14 cellular contexts compared by ENCODE assay signal in the genomic region with DNA sequence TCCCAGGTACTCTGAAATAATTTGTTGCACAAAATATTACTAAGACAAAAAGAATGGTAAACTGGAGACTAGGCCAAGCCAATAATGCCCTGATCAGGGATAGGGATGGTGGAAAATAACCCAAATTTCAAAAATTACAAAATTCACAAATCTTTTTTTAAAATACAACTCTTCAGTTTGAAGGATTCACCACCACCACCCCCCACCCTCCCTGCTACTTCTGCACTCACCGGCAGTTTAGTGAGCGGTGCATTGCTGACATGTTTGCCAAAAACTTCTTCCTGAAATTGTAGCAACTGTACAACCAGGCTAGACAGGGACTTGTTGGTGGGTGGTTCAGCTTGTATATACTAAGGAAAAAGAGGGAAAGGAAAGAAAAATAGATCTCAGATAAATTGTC. TPM values are rescaled to one million over a fixed set of nuclear protein-coding genes. Genes with fewer than 3 reads are reported as not detected.
A peak's percentile ranks its signal among the peaks of the same experiment; 100 is the strongest.
DNase-seq lines count a peak whose midpoint lies in the region; ATAC-seq and TF ChIP-seq lines count a peak whose summit lies in the region.
"Had no signal": no experiment of that assay in that cellular context is flagged by ENCODE, and none has a peak within 500 bp of the region (broad histone marks: within the 10 kb centered on the region; RNA-seq: fewer than 3 reads in every experiment).

No MANE protein-coding gene starts in this region.

- H3K36me3 ChIP-seq in MM.1S (replicated peaks; ENCODE audit: insufficient read depth, low read length) (0 out of 2 replicates have a peak, but pooled peaks cover 11% of the 10 kb centered on the region), skeletal muscle satellite cell (ENCODE audit: insufficient read depth, low read length) (peaks cover 36% of the 10 kb centered on the region)

- H4K20me1 ChIP-seq in MM.1S (ENCODE audit: insufficient read depth, low read length) = no peaks in the 10 kb centered on the region

- no peaks in the 10 kb centered on the region for H3K9me2 ChIP-seq in MM.1S (replicated peaks; ENCODE audit: insufficient read depth, low read length)

- peaks cover 18% of the 10 kb centered on the region for H3K36me3 Mint-ChIP-seq in activated T-cell treated with anti-CD3 and anti-CD28 coated beads, Interleukin-2, amount 50 U/mL, for 4 hours (ENCODE audit: insufficient read depth)
- peaks cover 48% of the 10 kb centered on the region for H3K36me3 Mint-ChIP-seq in brain

- peaks cover 14% of the 10 kb centered on the region for H3F3A ChIP-seq in MM.1S (ENCODE audit: insufficient read depth, low read length)

- no peak overlapping the region for H3K27ac ChIP-seq in MM.1S (ENCODE audit: low read length)
- H3K27ac ChIP-seq: epithelial cell of prostate, pancreas, SJSA1 had no signal

- no peak overlapping the region for H2AFZ ChIP-seq in MM.1S (ENCODE audit: low read length)

- H3K4me2 ChIP-seq in MM.1S (ENCODE audit: low read depth, low read length) (peak overlapping the region; percentile 79; the same call in 1 of the 2 replicates), skeletal muscle satellite cell (ENCODE audit: low read length) (peak overlapping the region; percentile 94)

- H3K4me1 ChIP-seq in MM.1S (ENCODE audit: low read length) (peaks cover 23% of the 10 kb centered on the region), skeletal muscle satellite cell (ENCODE audit: control insufficient read depth, insufficient read depth, low read length) (peaks cover 16% of the 10 kb centered on the region)

- no peaks in the 10 kb centered on the region for H3K27me3 ChIP-seq in MM.1S (replicated peaks; ENCODE audit: insufficient read depth, low read length)
- no peaks in the 10 kb centered on the region for H3K27me3 ChIP-seq in skeletal muscle satellite cell (ENCODE audit: control insufficient read depth, insufficient read depth, low read length)
- H3K27me3 ChIP-seq: heart right ventricle, pancreas, SJSA1 had no signal

- H3K4me3 ChIP-seq in MM.1S (ENCODE audit: low read length) (no peak overlapping the region), skeletal muscle satellite cell (ENCODE audit: low read length) (no peak overlapping the region)
- H3K4me3 ChIP-seq: SJSA1 had no signal

- no peaks in the 10 kb centered on the region for H3K9me3 ChIP-seq in MM.1S (replicated peaks; ENCODE audit: insufficient read depth, low read length)
- H3K9me3 ChIP-seq in skeletal muscle satellite cell (replicated peaks; ENCODE audit: low read length) = no peaks in the 10 kb centered on the region
- H3K9me3 ChIP-seq: heart right ventricle, pancreas, SJSA1 had no signal

- no peak for DNase-seq in activated T-cell treated with anti-CD3 and anti-CD28 coated beads, Interleukin-2, amount 50 U/mL, for 4 hours
- no peak for DNase-seq in activated T-cell treated with anti-CD3 and anti-CD28 coated beads, Interleukin-2, amount 50 U/mL, for 1 hour
- DNase-seq in MM.1S (no peak), HCEC 1CT (no peak), HPDE6-E6E7 (ENCODE audit: extremely low spot score) (no peak)
- DNase-seq in stimulated activated naive CD4-positive, alpha-beta T cell (lab: John Stamatoyannopoulos, UW) = no peak
- DNase-seq: DMS79 treated with DMSO at 0.1 percent for 48 hours, heart right ventricle, NCI-H2081, pancreas had no signal

- H3K79me2 ChIP-seq in MM.1S (ENCODE audit: low read length) = peaks cover 47% of the 10 kb centered on the region

- H3K4me1 Mint-ChIP-seq in activated T-cell treated with anti-CD3 and anti-CD28 coated beads, Interleukin-2, amount 50 U/mL, for 4 hours (ENCODE audit: low read depth) = peaks cover 31% of the 10 kb centered on the region
- peaks cover 29% of the 10 kb centered on the region for H3K4me1 Mint-ChIP-seq in brain

- no peak for TF ChIP-seq CTCF in MM.1S (IDR thresholded peaks at IDR 0.05; ENCODE audit: low read length)
- no peak for TF ChIP-seq CTCF in brain (conservative IDR thresholded peaks at IDR 0.05)

- H3K9ac ChIP-seq in MM.1S (ENCODE audit: low read length) (no peak overlapping the region), skeletal muscle satellite cell (ENCODE audit: low read depth, low read length) (no peak overlapping the region)

- peak overlapping the region; percentile 89 for H3K4me3 Mint-ChIP-seq in activated T-cell treated with anti-CD3 and anti-CD28 coated beads, Interleukin-2, amount 50 U/mL, for 4 hours
- peak overlapping the region; percentile 91 to 97 (median 94) for H3K4me3 Mint-ChIP-seq in brain

- peak overlapping the region in 2 of 5 experiments; percentile 96 for H3K27ac Mint-ChIP-seq in brain

- peaks cover 2% of the 10 kb centered on the region for H3K27me3 Mint-ChIP-seq in activated T-cell treated with anti-CD3 and anti-CD28 coated beads, Interleukin-2, amount 50 U/mL, for 4 hours (ENCODE audit: low read depth)
- H3K27me3 Mint-ChIP-seq in brain = peaks cover 10% of the 10 kb centered on the region

- H3K9me3 Mint-ChIP-seq in activated T-cell treated with anti-CD3 and anti-CD28 coated beads, Interleukin-2, amount 50 U/mL, for 4 hours = no peaks in the 10 kb centered on the region
- peaks cover 0 to 7% (median 2%) of the 10 kb centered on the region in 5 experiments for H3K9me3 Mint-ChIP-seq in brain

- ATAC-seq in activated T-cell treated with anti-CD3 and anti-CD28 coated beads, Interleukin-2, amount 50 U/mL, for 4 hours = no peak
- ATAC-seq: heart right ventricle, pancreas had no signal

RNA-seq across cellular contexts. Expression of gene SMARCC2, which starts 2.3 kb away (rescaled TPM):
- 10 to 100 TPM; 85.7 to 92.9 (median 86.4) TPM for total RNA-seq in activated T-cell treated with anti-CD3 and anti-CD28 coated beads, Interleukin-2, amount 50 U/mL, for 4 hours
- 113 TPM for polyA plus RNA-seq in brain (ENCODE audit: insufficient read depth, low read depth, low replicate concordance)
- total RNA-seq in skeletal muscle satellite cell (2012; rRNA removed) = 24.9 and 27.1 TPM in 2 replicates

RNA-seq across cellular contexts. Expression of gene MYL6, which starts 28.8 kb away (rescaled TPM):
- total RNA-seq in activated T-cell treated with anti-CD3 and anti-CD28 coated beads, Interleukin-2, amount 50 U/mL, for 4 hours = 100 to 1,000 TPM; 684 to 725 (median 686) TPM
- polyA plus RNA-seq in brain (ENCODE audit: insufficient read depth, low read depth, low replicate concordance) = 1,760 TPM
- 1,015 and 1,106 TPM in 2 replicates for total RNA-seq in skeletal muscle satellite cell (2012; rRNA removed)

RNA-seq across cellular contexts. Expression of gene MYL6B, which starts 34.6 kb away (rescaled TPM):
- total RNA-seq in activated T-cell treated with anti-CD3 and anti-CD28 coated beads, Interleukin-2, amount 50 U/mL, for 4 hours = 10 to 100 TPM; 30.3 to 34.5 (median 30.8) TPM
- polyA plus RNA-seq in brain (ENCODE audit: insufficient read depth, low read depth, low replicate concordance) = 271 TPM
- total RNA-seq in skeletal muscle satellite cell (2012; rRNA removed) = 49.4 and 104 TPM in 2 replicates

RNA-seq across cellular contexts. Expression of gene RNF41, which starts 34.8 kb away (rescaled TPM):
- total RNA-seq in activated T-cell treated with anti-CD3 and anti-CD28 coated beads, Interleukin-2, amount 50 U/mL, for 4 hours = 10 to 100 TPM; 39.3 to 45.6 (median 40.1) TPM
- polyA plus RNA-seq in brain (ENCODE audit: insufficient read depth, low read depth, low replicate concordance) = 62.5 TPM
- 55.0 and 59.4 TPM in 2 replicates for total RNA-seq in skeletal muscle satellite cell (2012; rRNA removed)

RNA-seq across cellular contexts. Expression of gene NABP2, which starts 37.2 kb away (rescaled TPM):
- total RNA-seq in activated T-cell treated with anti-CD3 and anti-CD28 coated beads, Interleukin-2, amount 50 U/mL, for 4 hours = 100 to 1,000 TPM in 1 of 3 donors, 10 to 100 TPM in 2; 92.7 to 103 (median 98.9) TPM
- polyA plus RNA-seq in brain (ENCODE audit: insufficient read depth, low read depth, low replicate concordance) = 85.2 TPM
- total RNA-seq in skeletal muscle satellite cell (2012; rRNA removed) = 25.3 and 29.7 TPM in 2 replicates
